14 cellular contexts compared by ENCODE assay signal in the genomic region with DNA sequence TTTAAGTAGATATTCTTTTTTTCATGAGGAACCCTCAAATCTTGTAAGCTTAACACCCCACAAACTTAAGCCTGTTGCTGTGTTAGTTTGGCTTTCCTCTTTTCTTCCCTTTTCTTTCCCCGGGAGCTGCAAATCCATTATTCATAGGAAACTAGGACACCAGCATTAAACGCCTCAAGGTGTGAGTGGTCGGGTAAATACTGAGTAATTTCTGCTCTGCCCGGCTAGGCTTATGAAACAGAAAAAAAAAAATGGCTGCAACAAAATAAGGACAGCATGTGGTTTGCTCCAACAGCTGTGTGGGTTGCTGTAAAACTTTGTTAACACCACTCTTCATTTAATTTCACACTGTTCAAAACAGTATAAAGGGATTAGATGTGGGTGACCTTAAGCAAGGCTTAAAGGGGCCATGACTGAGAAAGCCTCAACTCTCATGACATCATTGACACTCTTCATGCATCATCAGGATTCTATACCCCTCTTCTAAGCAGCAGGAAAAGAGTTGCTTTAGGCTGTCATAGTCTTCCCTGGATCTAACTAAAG.
DNase-seq lines count a peak whose midpoint lies in the region; ATAC-seq lines count a peak whose summit lies in the region.
"Had no signal": no experiment of that assay in that cellular context is flagged by ENCODE, and none has a peak within 500 bp of the region (broad histone marks: within the 10 kb centered on the region; RNA-seq: fewer than 3 reads in every experiment).

No MANE protein-coding gene starts in this region.

- no peaks in the 10 kb centered on the region for H3K9me3 Mint-ChIP-seq in immature natural killer cell
- no peaks in the 10 kb centered on the region for H3K9me3 Mint-ChIP-seq in activated CD4-positive, alpha-beta memory T cell treated with anti-CD3 and anti-CD28 coated beads, Interleukin-2, amount 10 ng/mL, durations not matched to agents 7 days and 5 days

- peaks cover 0 to 30% (median 7%) of the 10 kb centered on the region in 3 donors for H3K27me3 Mint-ChIP-seq in immature natural killer cell (ENCODE audit: low read depth in 3 of 3)
- H3K27me3 Mint-ChIP-seq in activated CD4-positive, alpha-beta memory T cell treated with anti-CD3 and anti-CD28 coated beads, Interleukin-2, amount 10 ng/mL, durations not matched to agents 7 days and 5 days: no peaks in the 10 kb centered on the region

- H3K4me1 Mint-ChIP-seq in immature natural killer cell: peaks cover 56 to 67% of the 10 kb centered on the region in 2 donors
- peaks cover 1% of the 10 kb centered on the region for H3K4me1 Mint-ChIP-seq in activated CD4-positive, alpha-beta memory T cell treated with anti-CD3 and anti-CD28 coated beads, Interleukin-2, amount 10 ng/mL, durations not matched to agents 7 days and 5 days

- DNase-seq in DMS 273 (lab: John Stamatoyannopoulos, UW; ENCODE audit: unreplicated experiment) (peak; percentile 14), DMS 273 treated with DMSO at 0.1 percent for 48 hours (lab: John Stamatoyannopoulos, UW) (no peak), NCI-H82 (lab: John Stamatoyannopoulos, UW) (peak; percentile 92), immature natural killer cell (peak; percentile 56 to 71 (median 66)), HuH-7.5 (ENCODE audit: low spot score) (no peak)
- DNase-seq in stimulated activated naive CD8-positive, alpha-beta T cell treated with anti-CD3 and anti-CD28 coated beads, Interleukin-15, Interleukin-2, amounts not matched to agents 100 U/mL and 50 U/mL, for 24 hours: no peak
- no peak for DNase-seq in activated CD4-positive, alpha-beta memory T cell treated with anti-CD3 and anti-CD28 coated beads, Interleukin-2, amount 10 ng/mL, durations not matched to agents 7 days and 5 days
- DNase-seq: NCI-H1092 treated with DMSO at 0.1 percent for 48 hours, NCI-H187, NCI-H446 treated with DMSO at 0.1 percent for 48 hours, NCI-H774, SHP77 treated with DMSO at 0.1 percent for 48 hours had no signal

- H3K36me3 Mint-ChIP-seq in immature natural killer cell: peaks cover 40 to 83% (median 44%) of the 10 kb centered on the region in 3 donors
- peaks cover 24% of the 10 kb centered on the region for H3K36me3 Mint-ChIP-seq in activated CD4-positive, alpha-beta memory T cell treated with anti-CD3 and anti-CD28 coated beads, Interleukin-2, amount 10 ng/mL, durations not matched to agents 7 days and 5 days (ENCODE audit: low read depth)

- ATAC-seq in stimulated activated naive CD8-positive, alpha-beta T cell treated with anti-CD3 and anti-CD28 coated beads, Interleukin-15, Interleukin-2, amounts not matched to agents 100 U/mL and 50 U/mL, for 24 hours: peak; percentile 49
- ATAC-seq in GM21825 (IDR thresholded peaks at IDR 0.05; ENCODE audit: unreplicated experiment): no peak
- ATAC-seq: HCT116 had no signal

- H3K27ac Mint-ChIP-seq in immature natural killer cell: peak overlapping the region; percentile 81 to 94 (median 90)
- H3K27ac Mint-ChIP-seq in activated CD4-positive, alpha-beta memory T cell treated with anti-CD3 and anti-CD28 coated beads, Interleukin-2, amount 10 ng/mL, durations not matched to agents 7 days and 5 days: no peak overlapping the region

- H3K4me3 Mint-ChIP-seq in immature natural killer cell: peak overlapping the region in 4 of 5 donors; percentile 9 to 68 (median 35)
- H3K4me3 Mint-ChIP-seq in activated CD4-positive, alpha-beta memory T cell treated with anti-CD3 and anti-CD28 coated beads, Interleukin-2, amount 10 ng/mL, durations not matched to agents 7 days and 5 days: no peak overlapping the region

- POLR2A ChIA-PET in activated CD4-positive, alpha-beta memory T cell treated with anti-CD3 and anti-CD28 coated beads, Interleukin-2, amount 10 ng/mL, durations not matched to agents 7 days and 5 days (lab: Charles Lee): no interaction called here

- CTCF ChIA-PET in activated CD4-positive, alpha-beta memory T cell treated with anti-CD3 and anti-CD28 coated beads, Interleukin-2, amount 10 ng/mL, durations not matched to agents 7 days and 5 days (lab: Charles Lee): interaction anchor here (0.7 to 1.4 kb wide), 2 partner anchors 19 kb away, joined by 4 read pairs; no protein-coding TSS in a partner anchor

Comparison
In these comparisons a context has a peak if more than half of its experiments do, and no peak if none do; other contexts are left out.
1. DNase-seq: peak in DMS 273 (single experiment), NCI-H82 (single experiment) and immature natural killer cell (3 of 3); none in DMS 273 treated with DMSO at 0.1 percent for 48 hours (single experiment), stimulated activated naive CD8-positive, alpha-beta T cell treated with anti-CD3 and anti-CD28 coated beads, Interleukin-15, Interleukin-2, amounts not matched to agents 100 U/mL and 50 U/mL, for 24 hours (single experiment), HuH-7.5 (single experiment) and activated CD4-positive, alpha-beta memory T cell treated with anti-CD3 and anti-CD28 coated beads, Interleukin-2, amount 10 ng/mL, durations not matched to agents 7 days and 5 days (single experiment).